In genomic region chr2:95315801-95316411, GRCh38 we compare ENCODE assay signal across 14 cellular contexts. TPM values are rescaled to one million over a fixed set of nuclear protein-coding genes. Genes with fewer than 3 reads are reported as not detected.
DNase-seq lines count a peak whose midpoint lies in the region; TF ChIP-seq lines count a peak whose summit lies in the region.
"Had no signal": no experiment of that assay in that cellular context is flagged by ENCODE, and none has a peak within 500 bp of the region (broad histone marks: within the 10 kb centered on the region; RNA-seq: fewer than 3 reads in every experiment).

No MANE protein-coding gene starts in this region.

- H3K27me3 ChIP-seq in PC-9 (ENCODE audit: insufficient read depth, low read depth) (no peaks in the 10 kb centered on the region), osteoblast (ENCODE audit: insufficient read depth, low read length) (peaks cover 25% of the 10 kb centered on the region), transverse colon (no peaks in the 10 kb centered on the region)

- no peaks in the 10 kb centered on the region for H3K36me3 Mint-ChIP-seq in activated naive CD4-positive, alpha-beta T cell treated with anti-CD3 and anti-CD28 coated beads, Interleukin-2, amount 10 ng/mL, durations not matched to agents 7 days and 5 days
- H3K36me3 Mint-ChIP-seq: activated naive CD4-positive, alpha-beta T cell treated with anti-CD3 and anti-CD28 coated beads, Interleukin-2, amount 50 U/mL, for 72 hours; mesothelial cell of epicardium had no signal

- no peak overlapping the region for H3K27ac Mint-ChIP-seq in activated naive CD4-positive, alpha-beta T cell treated with anti-CD3 and anti-CD28 coated beads, Interleukin-2, amount 10 ng/mL, durations not matched to agents 7 days and 5 days
- H3K27ac Mint-ChIP-seq: mesothelial cell of epicardium, progenitor cell of endocrine pancreas had no signal

- CTCF ChIA-PET in PC-9 (lab: Charles Lee): interaction anchor here (0.5 to 3.0 kb wide), 3 partner anchors 28 to 214 kb away, joined by 7 to 14 read pairs (median 12); no protein-coding TSS in a partner anchor
- CTCF ChIA-PET in activated naive CD4-positive, alpha-beta T cell treated with anti-CD3 and anti-CD28 coated beads, Interleukin-2, amount 10 ng/mL, durations not matched to agents 7 days and 5 days (lab: Charles Lee): interaction anchor here (1.3 kb wide), 1 partner anchor 84 kb away, joined by 3 read pairs; no protein-coding TSS in a partner anchor

- TF ChIP-seq CTCF in PC-9 (conservative IDR thresholded peaks at IDR 0.05): no peak
- TF ChIP-seq CTCF in osteoblast (IDR thresholded peaks at IDR 0.05; ENCODE audit: extremely low read depth, low read depth, low read length): no peak
- TF ChIP-seq CTCF in transverse colon (IDR thresholded peaks at IDR 0.05): no peak

- peak overlapping the region; percentile 88 for H3K27ac ChIP-seq in PC-9
- no peak overlapping the region for H3K27ac ChIP-seq in epithelial cell of prostate
- H3K27ac ChIP-seq in osteoblast (ENCODE audit: low read depth, low read length): peak overlapping the region; percentile 45
- H3K27ac ChIP-seq in transverse colon: no peak overlapping the region
- H3K27ac ChIP-seq: KMS-11 had no signal

- no peaks in the 10 kb centered on the region for H3K27me3 Mint-ChIP-seq in activated naive CD4-positive, alpha-beta T cell treated with anti-CD3 and anti-CD28 coated beads, Interleukin-2, amount 10 ng/mL, durations not matched to agents 7 days and 5 days

- H3K9me3 ChIP-seq in PC-9 (ENCODE audit: insufficient read depth, low read depth): no peaks in the 10 kb centered on the region
- H3K9me3 ChIP-seq in osteoblast (ENCODE audit: low read depth, low read length): no peaks in the 10 kb centered on the region
- no peaks in the 10 kb centered on the region for H3K9me3 ChIP-seq in transverse colon

- H3K9me3 Mint-ChIP-seq in activated naive CD4-positive, alpha-beta T cell treated with anti-CD3 and anti-CD28 coated beads, Interleukin-2, amount 10 ng/mL, durations not matched to agents 7 days and 5 days: no peaks in the 10 kb centered on the region
- H3K9me3 Mint-ChIP-seq: activated naive CD4-positive, alpha-beta T cell treated with anti-CD3 and anti-CD28 coated beads, Interleukin-2, amount 50 U/mL, for 72 hours; mesothelial cell of epicardium had no signal

- H3K4me3 ChIP-seq in PC-9 (no peak overlapping the region), osteoblast (ENCODE audit: insufficient read depth, low read length) (no peak overlapping the region), transverse colon (no peak overlapping the region)

- peaks cover 8% of the 10 kb centered on the region; the same call in 1 of the 2 replicates for H3K79me2 ChIP-seq in PC-9 (ENCODE audit: low read depth)
- H3K79me2 ChIP-seq in osteoblast (ENCODE audit: insufficient read depth, low read length): no peaks in the 10 kb centered on the region

- H3F3A ChIP-seq in PC-9 (ENCODE audit: insufficient read depth, low read depth): peaks cover 36% of the 10 kb centered on the region

- DNase-seq in ELR (ENCODE audit: low read depth) (peak; percentile 96), PC-9 (peak; percentile 61 to 98), epithelial cell of prostate (ENCODE audit: low read depth, low spot score) (peak; percentile 84), osteoblast (ENCODE audit: insufficient read length, low spot score, missing footprints) (peak; percentile 93), transverse colon (no peak), NCI-H2107 (lab: John Stamatoyannopoulos, UW) (no peak)
- DNase-seq in activated naive CD4-positive, alpha-beta T cell treated with anti-CD3 and anti-CD28 coated beads, Interleukin-2, amount 10 ng/mL, durations not matched to agents 7 days and 5 days: no peak
- DNase-seq: DMS153, NCI-H2171, T-helper 9 cell had no signal

- H3K4me1 ChIP-seq in PC-9 (replicated peaks; ENCODE audit: insufficient read depth) (peaks cover 82% of the 10 kb centered on the region), osteoblast (ENCODE audit: insufficient read depth, low read length) (peaks cover 29% of the 10 kb centered on the region), transverse colon (no peaks in the 10 kb centered on the region)

- H3K4me3 Mint-ChIP-seq in activated naive CD4-positive, alpha-beta T cell treated with anti-CD3 and anti-CD28 coated beads, Interleukin-2, amount 10 ng/mL, durations not matched to agents 7 days and 5 days: no peak overlapping the region
- H3K4me3 Mint-ChIP-seq: mesothelial cell of epicardium had no signal

- H2AFZ ChIP-seq in PC-9: no peak overlapping the region
- H2AFZ ChIP-seq in osteoblast (ENCODE audit: low read length): no peak overlapping the region

- TF ChIP-seq EP300 in transverse colon (IDR thresholded peaks at IDR 0.05; ENCODE audit: low read depth): no peak

- POLR2A ChIA-PET in PC-9 (lab: Charles Lee; ENCODE audit: unreplicated experiment): no interaction called here

- TF ChIP-seq POLR2A in transverse colon (IDR thresholded peaks at IDR 0.05): no peak

- H4K20me1 ChIP-seq in PC-9 (ENCODE audit: insufficient read depth) (no peaks in the 10 kb centered on the region), osteoblast (ENCODE audit: insufficient read depth, low read length) (peaks cover 4% of the 10 kb centered on the region)

- H3K36me3 ChIP-seq in PC-9 (ENCODE audit: low read depth) (no peaks in the 10 kb centered on the region), osteoblast (ENCODE audit: insufficient read depth, low read length) (no peaks in the 10 kb centered on the region), transverse colon (no peaks in the 10 kb centered on the region)

- H3K4me2 ChIP-seq in PC-9: peak overlapping the region; percentile 83
- peak overlapping the region; percentile 54 for H3K4me2 ChIP-seq in osteoblast (ENCODE audit: insufficient read depth, low read length)
- H3K4me2 ChIP-seq: KMS-11 had no signal

- intact Hi-C loops in PC-9 (cut with micrococcal nuclease; ENCODE audit: unreplicated experiment) (loop anchor here (1.0 to 2.0 kb wide), 3 partner anchors 42 to 87 kb away; partner anchors contain the start of genes FAHD2A and PROM2), transverse colon (cut with DNase I; ENCODE audit: low total_unique reads) (no loop called here)

- BruUV-seq in PC-9 (replicated peaks; lab: Mats Ljungman, UMichigan): no TSS peak

- in situ Hi-C loops in transverse colon (cut with MboI; ENCODE audit: low pct_ligation_motif_present in 1 of 4, low pct_unique_long_range_greater_than_20kb in 1 of 4, low sequenced_read_pairs in 3 of 4): loop anchor here in 1 of 4 donors (10.0 kb wide), 1 partner anchor 91 kb away; no protein-coding TSS in a partner anchor

- WGBS in transverse colon (ENCODE audit: low coverage in 1 of 2), 2 donors: 85 to 100% methylated on average over 2 to 18 of the region's 19 CpGs

- no peaks in the 10 kb centered on the region for H3K9me2 ChIP-seq in PC-9 (ENCODE audit: insufficient read depth)

- H3K4me1 Mint-ChIP-seq in activated naive CD4-positive, alpha-beta T cell treated with anti-CD3 and anti-CD28 coated beads, Interleukin-2, amount 10 ng/mL, durations not matched to agents 7 days and 5 days: no peaks in the 10 kb centered on the region

RNA-seq across cellular contexts. Expression of gene KCNIP3, which starts 18.8 kb away (rescaled TPM):
- total RNA-seq in PC-9 (2021): 3.5 and 4.5 TPM in 2 replicates
- total RNA-seq in osteoblast: under 0.01 and 0.29 TPM in 2 replicates
- 1 to 10 TPM; 1.8 to 4.0 (median 2.2) TPM for total RNA-seq in transverse colon
- total RNA-seq: activated naive CD4-positive, alpha-beta T cell treated with anti-CD3 and anti-CD28 coated beads, Interleukin-2, amount 50 U/mL, for 72 hours had no signal

RNA-seq across cellular contexts. Expression of gene PROM2, which starts 41.7 kb away (rescaled TPM):
- total RNA-seq in PC-9 (2021) (129 and 147 TPM in 2 replicates), osteoblast (0.29 and 0.36 TPM in 2 replicates), transverse colon (10 to 100 TPM; 20.2 to 46.6 (median 28.6) TPM)

Comparison
In these comparisons a context has a peak if more than half of its experiments do, and no peak if none do; other contexts are left out.
1. DNase-seq: peak in ELR (single experiment), PC-9 (2 of 2), epithelial cell of prostate (single experiment) and osteoblast (single experiment); none in activated naive CD4-positive, alpha-beta T cell treated with anti-CD3 and anti-CD28 coated beads, Interleukin-2, amount 10 ng/mL, durations not matched to agents 7 days and 5 days (single experiment), transverse colon (single experiment) and NCI-H2107 (single experiment).
2. H3K27ac ChIP-seq: peak in PC-9 (single experiment) and osteoblast (single experiment); none in epithelial cell of prostate (single experiment) and transverse colon (0 of 4).
3. RNA of gene PROM2, which starts 41.7 kb away (total RNA-seq): 129 to 147 TPM in PC-9 and 20.2 to 46.6 TPM in transverse colon; 0.29 to 0.36 TPM in osteoblast; every median in the first group is over 10 times any median in the second.